In genomic region chr2:182715121-182715895, GRCh38 we compare ENCODE assay signal across 8 cellular contexts. TPM values are rescaled to one million over a fixed set of nuclear protein-coding genes. Genes with fewer than 3 reads are reported as not detected.
A peak's percentile ranks its signal among the peaks of the same experiment; 100 is the strongest.
DNase-seq lines count a peak whose midpoint lies in the region; TF ChIP-seq lines count a peak whose summit lies in the region.

No MANE protein-coding gene starts in this region.

- WGBS in testis, 2 donors, result 2% methylated on average over 9 of the region's 9 CpGs

- TF ChIP-seq CTCF in testis (IDR thresholded peaks at IDR 0.05), result peak in 1 of 3 experiments; percentile 17

- no peaks in the 10 kb centered on the region for H3K36me3 ChIP-seq in testis (ENCODE audit: low read depth, missing control alignments)

- H3K27ac ChIP-seq in angular gyrus (ENCODE audit: low read depth, low read length) (peak overlapping the region; percentile 72), testis (peak overlapping the region; percentile 88 to 89)

- no peaks in the 10 kb centered on the region for H3K9me3 ChIP-seq in testis

- intact Hi-C loops in testis (cut with DNase I; ENCODE audit: low total_unique reads), result no loop called here

- no peak for TF ChIP-seq POLR2A in testis (IDR thresholded peaks at IDR 0.05)

- peak overlapping the region; percentile 94 to 95 for H3K4me3 ChIP-seq in testis

- DNase-seq in NCI-H2196 treated with DMSO at 0.1 percent for 48 hours (lab: John Stamatoyannopoulos, UW; ENCODE audit: unreplicated experiment) (peak; percentile 21), NCI-H2196 (lab: John Stamatoyannopoulos, UW; ENCODE audit: unreplicated experiment) (no peak), M059J (ENCODE audit: low read depth) (peak; percentile 7), inferior parietal cortex (ENCODE audit: extremely low spot score) (peak; percentile 25), testis (no peak), activated T-cell treated with anti-CD3 and anti-CD28 coated beads for 4 hours (no peak)
- no peak for DNase-seq in central memory CD4-positive, alpha-beta T cell

- H3K27me3 ChIP-seq in testis, result no peaks in the 10 kb centered on the region

- peaks cover 5% of the 10 kb centered on the region for H3K4me1 ChIP-seq in testis

RNA-seq across cellular contexts. Expression of gene DNAJC10, which starts 0.7 kb away (rescaled TPM):
- total RNA-seq in M059J (2014; rRNA removed; shearing (Covaris generic)), result 48.7 and 86.9 TPM in 2 replicates
- total RNA-seq in testis, result 10 to 100 TPM; 51.0 to 81.4 TPM
- polyA plus RNA-seq in testis (ENCODE audit: insufficient read depth, low read depth, low replicate concordance), result 91.3 TPM

Comparison
In these comparisons a context has a peak if more than half of its experiments do, and no peak if none do; other contexts are left out.
1. DNase-seq: peak in NCI-H2196 treated with DMSO at 0.1 percent for 48 hours (single experiment), M059J (single experiment) and inferior parietal cortex (single experiment); none in NCI-H2196 (single experiment), testis (single experiment), central memory CD4-positive, alpha-beta T cell (single experiment) and activated T-cell treated with anti-CD3 and anti-CD28 coated beads for 4 hours (single experiment).